Comparison of ENCODE assay signal across 8 cellular contexts in the genomic region with DNA sequence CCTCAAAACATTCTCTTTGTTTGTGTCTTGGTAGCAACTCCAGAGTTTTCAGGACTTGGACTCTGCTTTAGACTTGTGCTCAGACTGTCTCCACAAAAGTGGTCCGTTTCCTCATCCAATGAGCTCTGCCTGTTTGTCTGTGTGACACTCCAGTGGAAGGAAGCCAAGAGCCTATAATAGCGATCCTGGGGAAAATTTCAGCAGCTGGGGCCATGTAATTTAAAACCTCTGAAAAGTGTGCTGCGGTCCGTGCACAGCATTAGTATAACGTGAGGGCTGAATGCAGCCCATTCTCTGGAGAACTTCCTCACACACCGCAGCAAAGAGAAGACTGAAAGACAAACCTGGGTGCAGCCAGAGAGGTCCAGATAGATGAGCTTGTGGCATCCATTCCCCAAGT. TPM values are rescaled to one million over a fixed set of nuclear protein-coding genes. Genes with fewer than 3 reads are reported as not detected.
DNase-seq lines count a peak whose midpoint lies in the region; ATAC-seq and TF ChIP-seq lines count a peak whose summit lies in the region.

A gene with protein sequence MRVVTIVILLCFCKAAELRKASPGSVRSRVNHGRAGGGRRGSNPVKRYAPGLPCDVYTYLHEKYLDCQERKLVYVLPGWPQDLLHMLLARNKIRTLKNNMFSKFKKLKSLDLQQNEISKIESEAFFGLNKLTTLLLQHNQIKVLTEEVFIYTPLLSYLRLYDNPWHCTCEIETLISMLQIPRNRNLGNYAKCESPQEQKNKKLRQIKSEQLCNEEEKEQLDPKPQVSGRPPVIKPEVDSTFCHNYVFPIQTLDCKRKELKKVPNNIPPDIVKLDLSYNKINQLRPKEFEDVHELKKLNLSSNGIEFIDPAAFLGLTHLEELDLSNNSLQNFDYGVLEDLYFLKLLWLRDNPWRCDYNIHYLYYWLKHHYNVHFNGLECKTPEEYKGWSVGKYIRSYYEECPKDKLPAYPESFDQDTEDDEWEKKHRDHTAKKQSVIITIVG (plus strand): TSS at position 259 of the 400 bp plus-strand sequence. CDS start 20,914 bp downstream, outside the sequence.

- no peak within 1 kb of the TSS for H3K27ac Mint-ChIP-seq in stimulated activated naive B cell treated with anti-CD40 and anti-IgM and Interleukin-4, amounts not matched to agents 10 μg/mL and 1 μg/mL and 100 μg/mL, for 72 hours
- H3K27ac Mint-ChIP-seq in activated naive CD4-positive, alpha-beta T cell treated with anti-CD3 and anti-CD28 coated beads, Interleukin-2, amount 50 U/mL, for 72 hours, result no peak within 1 kb of the TSS

- H3K4me3 Mint-ChIP-seq in stimulated activated naive B cell treated with anti-CD40 and anti-IgM and Interleukin-4, amounts not matched to agents 10 μg/mL and 1 μg/mL and 100 μg/mL, for 72 hours, result no peak within 1 kb of the TSS

- H3K27me3 Mint-ChIP-seq in stimulated activated naive B cell treated with anti-CD40 and anti-IgM and Interleukin-4, amounts not matched to agents 10 μg/mL and 1 μg/mL and 100 μg/mL, for 72 hours, result no peaks in the 10 kb centered on the region

- ATAC-seq in stimulated activated naive B cell treated with anti-CD40 and anti-IgM and Interleukin-4, amounts not matched to agents 10 μg/mL and 1 μg/mL and 100 μg/mL, for 72 hours (replicated peaks), result no peak
- no peak for ATAC-seq in HG03457 (IDR thresholded peaks at IDR 0.05; ENCODE audit: unreplicated experiment)
- ATAC-seq in HG03460 (IDR thresholded peaks at IDR 0.05; ENCODE audit: unreplicated experiment), result no peak
- no peak for ATAC-seq in activated naive CD4-positive, alpha-beta T cell treated with anti-CD3 and anti-CD28 coated beads, Interleukin-2, amount 50 U/mL, for 72 hours

- peaks cover 1 to 7% of the 10 kb centered on the region in 2 donors for H3K4me1 Mint-ChIP-seq in stimulated activated naive B cell treated with anti-CD40 and anti-IgM and Interleukin-4, amounts not matched to agents 10 μg/mL and 1 μg/mL and 100 μg/mL, for 72 hours

- TF ChIP-seq CTCF in fibroblast of the aortic adventitia (IDR thresholded peaks at IDR 0.05; ENCODE audit: insufficient read depth, low read length), result no peak

- H3K9me3 Mint-ChIP-seq in stimulated activated naive B cell treated with anti-CD40 and anti-IgM and Interleukin-4, amounts not matched to agents 10 μg/mL and 1 μg/mL and 100 μg/mL, for 72 hours, result no peaks in the 10 kb centered on the region
- H3K9me3 Mint-ChIP-seq in activated naive CD4-positive, alpha-beta T cell treated with anti-CD3 and anti-CD28 coated beads, Interleukin-2, amount 50 U/mL, for 72 hours, result no peaks in the 10 kb centered on the region

- peaks cover 4 to 22% of the 10 kb centered on the region in 2 donors for H3K36me3 Mint-ChIP-seq in stimulated activated naive B cell treated with anti-CD40 and anti-IgM and Interleukin-4, amounts not matched to agents 10 μg/mL and 1 μg/mL and 100 μg/mL, for 72 hours
- peaks cover 0 to 6% of the 10 kb centered on the region in 2 donors for H3K36me3 Mint-ChIP-seq in activated naive CD4-positive, alpha-beta T cell treated with anti-CD3 and anti-CD28 coated beads, Interleukin-2, amount 50 U/mL, for 72 hours

- peak within 1 kb of the TSS; percentile 82 for H3K4me3 ChIP-seq in fibroblast of the aortic adventitia (ENCODE audit: low read depth, low read length)

- DNase-seq in GM03348 (ENCODE audit: low spot score), result peak; percentile 46
- peak; percentile 14 for DNase-seq in NCI-H510A (lab: John Stamatoyannopoulos, UW)
- peak; percentile 94 for DNase-seq in fibroblast of the aortic adventitia (ENCODE audit: low read depth)
- peak; percentile 42 for DNase-seq in retina
- DNase-seq in stimulated activated naive B cell treated with anti-CD40 and anti-IgM and Interleukin-4, amounts not matched to agents 10 μg/mL and 1 μg/mL and 100 μg/mL, for 72 hours, result no peak
- no peak for DNase-seq in activated naive CD4-positive, alpha-beta T cell treated with anti-CD3 and anti-CD28 coated beads, Interleukin-2, amount 50 U/mL, for 72 hours (ENCODE audit: low spot score in 2 of 2)

RNA-seq across cellular contexts. Expression of the gene that starts here (rescaled TPM):
- total RNA-seq in fibroblast of the aortic adventitia (ENCODE audit: low replicate concordance), result 95.6 and 131 TPM in 2 replicates
- not detected for total RNA-seq in activated naive CD4-positive, alpha-beta T cell treated with anti-CD3 and anti-CD28 coated beads, Interleukin-2, amount 50 U/mL, for 72 hours

Comparison
In these comparisons a context has a peak if more than half of its experiments do, and no peak if none do; other contexts are left out.
1. RNA of the gene that starts here (total RNA-seq): 95.6 to 131 TPM in fibroblast of the aortic adventitia; not detected in activated naive CD4-positive, alpha-beta T cell treated with anti-CD3 and anti-CD28 coated beads, Interleukin-2, amount 50 U/mL, for 72 hours; every median in the first group is over 10 times any median in the second.
2. DNase-seq: peak in GM03348 (single experiment), NCI-H510A (single experiment), fibroblast of the aortic adventitia (single experiment) and retina (single experiment); none in stimulated activated naive B cell treated with anti-CD40 and anti-IgM and Interleukin-4, amounts not matched to agents 10 μg/mL and 1 μg/mL and 100 μg/mL, for 72 hours (single experiment) and activated naive CD4-positive, alpha-beta T cell treated with anti-CD3 and anti-CD28 coated beads, Interleukin-2, amount 50 U/mL, for 72 hours (0 of 2).